In the genomic region with DNA sequence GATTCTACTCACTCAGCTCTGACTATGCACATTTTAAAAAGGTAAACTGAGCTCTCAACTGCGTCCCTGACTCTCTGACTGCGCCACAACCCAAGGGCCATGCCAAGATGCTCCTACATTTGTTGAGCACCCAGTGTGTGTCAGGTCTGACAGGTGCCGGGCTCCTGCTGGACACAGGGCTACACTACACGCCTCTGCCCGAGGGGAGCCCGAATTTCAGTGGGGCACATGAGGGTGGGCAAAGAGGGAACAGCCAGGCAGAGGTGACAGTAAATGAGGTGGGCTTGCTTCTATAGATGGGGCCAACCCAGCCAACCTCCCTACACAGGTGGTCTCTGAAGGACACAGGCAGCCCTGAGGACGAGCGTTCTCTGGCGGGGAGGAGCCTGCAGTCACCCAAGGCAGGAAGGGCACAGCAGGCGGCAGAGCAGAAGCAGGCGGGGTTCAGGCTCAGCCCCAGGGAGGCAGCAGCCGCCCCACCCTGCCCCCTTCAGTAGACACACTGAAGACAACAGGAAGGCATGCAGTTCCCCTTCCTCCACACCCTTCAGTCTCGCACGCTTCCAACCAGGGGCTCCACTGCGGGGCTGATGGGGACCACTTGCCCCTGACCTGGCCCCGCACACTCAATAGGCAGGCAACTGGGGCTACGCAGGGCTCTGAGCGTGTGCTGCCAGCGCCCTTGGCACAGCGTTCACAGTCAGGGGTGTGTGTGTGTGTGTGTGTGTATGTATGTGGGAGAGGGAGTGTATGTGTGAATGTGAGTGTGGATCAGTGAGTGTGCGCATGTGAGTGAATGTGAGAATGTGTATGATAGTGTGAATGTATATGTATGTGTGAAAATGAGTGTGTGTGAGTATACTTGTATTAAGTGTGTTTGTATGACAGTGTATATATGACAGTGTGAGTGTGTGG, we compare ENCODE assay signal across 8 cellular contexts.
DNase-seq lines count a peak whose midpoint lies in the region; ATAC-seq and TF ChIP-seq lines count a peak whose summit lies in the region.
"Had no signal": no experiment of that assay in that cellular context is flagged by ENCODE, and none has a peak within 500 bp of the region (broad histone marks: within the 10 kb centered on the region; RNA-seq: fewer than 3 reads in every experiment).

No MANE protein-coding gene starts in this region.

- H3K9me3 ChIP-seq in neuronal stem cell (replicated peaks in 1 of 2; ENCODE audit: control insufficient read depth in 2 of 2, insufficient read depth in 1 of 2, low read depth in 1 of 2, low read length in 2 of 2) (peaks cover 4 to 5% of the 10 kb centered on the region in 2 donors), upper lobe of right lung (no peaks in the 10 kb centered on the region)
- H3K9me3 ChIP-seq: sigmoid colon had no signal

- peak; percentile 52 for DNase-seq in activated CD4-positive, CD25-positive, alpha-beta regulatory T cell treated with anti-CD3 and anti-CD28 coated beads, Interleukin-2, amount 50 U/mL, for 16 hours (ENCODE audit: low read depth, low spot score)
- peak; percentile 75 for DNase-seq in activated naive CD4-positive, alpha-beta T cell treated with anti-CD3 and anti-CD28 coated beads, Interleukin-2, amount 50 U/mL, for 16 hours
- no peak for DNase-seq in neuronal stem cell (ENCODE audit: low spot score)
- DNase-seq in upper lobe of right lung = no peak
- DNase-seq in DMS153 (lab: John Stamatoyannopoulos, UW) = no peak
- DNase-seq: sigmoid colon had no signal

- H3K14ac ChIP-seq in neuronal stem cell (ENCODE audit: low read length) = no peak overlapping the region

- intact Hi-C loops in upper lobe of right lung (cut with DNase I) = no loop called here

- H3K4me1 ChIP-seq in neuronal stem cell (ENCODE audit: control insufficient read depth in 2 of 2, insufficient read depth in 1 of 2, low read depth in 1 of 2, low read length in 2 of 2) (peaks cover 0 to 8% of the 10 kb centered on the region in 2 donors), upper lobe of right lung (no peaks in the 10 kb centered on the region)
- H3K4me1 ChIP-seq: sigmoid colon had no signal

- ATAC-seq in upper lobe of right lung = peak; percentile 69
- ATAC-seq in SK-N-SH treated with all-trans-retinoic acid at 6 μM for 48 hours = no peak
- ATAC-seq in HG03095 (IDR thresholded peaks at IDR 0.05; ENCODE audit: unreplicated experiment) = no peak

- H3K27me3 ChIP-seq in neuronal stem cell (ENCODE audit: control insufficient read depth in 3 of 3, insufficient read depth in 3 of 3, low read depth in 1 of 3, low read length in 3 of 3) = no peaks in the 10 kb centered on the region
- H3K27me3 ChIP-seq in upper lobe of right lung = no peaks in the 10 kb centered on the region
- H3K27me3 ChIP-seq: sigmoid colon had no signal

- H3K4ac ChIP-seq in neuronal stem cell (ENCODE audit: low read length) = no peak overlapping the region

- peak overlapping the region; percentile 13 for H3K18ac ChIP-seq in neuronal stem cell (ENCODE audit: low read length)

- H2BK120ac ChIP-seq in neuronal stem cell (ENCODE audit: low read depth, low read length) = no peak overlapping the region

- H3K9ac ChIP-seq in neuronal stem cell (ENCODE audit: low read depth, low read length, poor library complexity) = no peak overlapping the region

- no peak for TF ChIP-seq CTCF in upper lobe of right lung (IDR thresholded peaks at IDR 0.05)

- H2BK5ac ChIP-seq in neuronal stem cell (ENCODE audit: low read length) = no peak overlapping the region

- no peak overlapping the region for H3K27ac ChIP-seq in neuronal stem cell (replicated peaks; ENCODE audit: low read length)
- H3K27ac ChIP-seq in upper lobe of right lung = no peak overlapping the region
- H3K27ac ChIP-seq: sigmoid colon had no signal

- H4K8ac ChIP-seq in neuronal stem cell (ENCODE audit: low read depth, low read length) = no peak overlapping the region

- WGBS in neuronal stem cell (ENCODE audit: extremely low coverage in 2 of 2, insufficient read length in 2 of 2, insufficient replicate concordance in 1 of 2), 2 donors = 100% methylated on average over 1 of the region's 21 CpGs; no CpG with 5 or more reads in 1 of the 2 donors

- H2BK12ac ChIP-seq in neuronal stem cell (ENCODE audit: low read length) = no peak overlapping the region

- no peak overlapping the region for H3K4me2 ChIP-seq in neuronal stem cell (ENCODE audit: insufficient read depth, low read length, poor library complexity, severe bottlenecking)

- H2AFZ ChIP-seq in neuronal stem cell (ENCODE audit: low read length) = no peak overlapping the region

- no peak overlapping the region for H3K23ac ChIP-seq in neuronal stem cell (ENCODE audit: low read depth, low read length, poor library complexity)

- H3K36me3 ChIP-seq in neuronal stem cell (replicated peaks in 1 of 2; ENCODE audit: control insufficient read depth in 2 of 2, insufficient read depth in 2 of 2, low read length in 2 of 2) (peaks cover 22 to 89% of the 10 kb centered on the region in 2 donors), upper lobe of right lung (peaks cover 35% of the 10 kb centered on the region)

- H3K79me1 ChIP-seq in neuronal stem cell (ENCODE audit: low read depth, low read length) = no peaks in the 10 kb centered on the region

- no peak overlapping the region for H2BK15ac ChIP-seq in neuronal stem cell (ENCODE audit: low read length)

- H4K91ac ChIP-seq in neuronal stem cell (ENCODE audit: low read depth, low read length, poor library complexity) = no peak overlapping the region

- H3K4me3 ChIP-seq in neuronal stem cell (ENCODE audit: low read length in 2 of 2) = no peak overlapping the region
- peak overlapping the region; percentile 10 for H3K4me3 ChIP-seq in upper lobe of right lung
- H3K4me3 ChIP-seq: sigmoid colon had no signal

- H2AK5ac ChIP-seq in neuronal stem cell (ENCODE audit: low read depth, low read length) = no peak overlapping the region

TF ChIP-seq in SK-N-SH treated with all-trans-retinoic acid at 6 μM for 48 hours, 23 proteins besides CTCF, POLR2A, EP300 and RAD21:
- TF ChIP-seq TCF4 (CRISPR knock-in tag; IDR thresholded peaks at IDR 0.05; ENCODE audit: borderline replicate concordance) = no peak
- TF ChIP-seq, protein P1, sequence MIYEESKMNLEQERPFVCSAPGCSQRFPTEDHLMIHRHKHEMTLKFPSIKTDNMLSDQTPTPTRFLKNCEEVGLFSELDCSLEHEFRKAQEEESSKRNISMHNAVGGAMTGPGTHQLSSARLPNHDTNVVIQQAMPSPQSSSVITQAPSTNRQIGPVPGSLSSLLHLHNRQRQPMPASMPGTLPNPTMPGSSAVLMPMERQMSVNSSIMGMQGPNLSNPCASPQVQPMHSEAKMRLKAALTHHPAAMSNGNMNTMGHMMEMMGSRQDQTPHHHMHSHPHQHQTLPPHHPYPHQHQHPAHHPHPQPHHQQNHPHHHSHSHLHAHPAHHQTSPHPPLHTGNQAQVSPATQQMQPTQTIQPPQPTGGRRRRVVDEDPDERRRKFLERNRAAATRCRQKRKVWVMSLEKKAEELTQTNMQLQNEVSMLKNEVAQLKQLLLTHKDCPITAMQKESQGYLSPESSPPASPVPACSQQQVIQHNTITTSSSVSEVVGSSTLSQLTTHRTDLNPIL (CRISPR knock-in tag; IDR thresholded peaks at IDR 0.05; ENCODE audit: low read depth) = no peak
- TF ChIP-seq ZNF8 (CRISPR knock-in tag; IDR thresholded peaks at IDR 0.05) = no peak
- TF ChIP-seq, protein P2, sequence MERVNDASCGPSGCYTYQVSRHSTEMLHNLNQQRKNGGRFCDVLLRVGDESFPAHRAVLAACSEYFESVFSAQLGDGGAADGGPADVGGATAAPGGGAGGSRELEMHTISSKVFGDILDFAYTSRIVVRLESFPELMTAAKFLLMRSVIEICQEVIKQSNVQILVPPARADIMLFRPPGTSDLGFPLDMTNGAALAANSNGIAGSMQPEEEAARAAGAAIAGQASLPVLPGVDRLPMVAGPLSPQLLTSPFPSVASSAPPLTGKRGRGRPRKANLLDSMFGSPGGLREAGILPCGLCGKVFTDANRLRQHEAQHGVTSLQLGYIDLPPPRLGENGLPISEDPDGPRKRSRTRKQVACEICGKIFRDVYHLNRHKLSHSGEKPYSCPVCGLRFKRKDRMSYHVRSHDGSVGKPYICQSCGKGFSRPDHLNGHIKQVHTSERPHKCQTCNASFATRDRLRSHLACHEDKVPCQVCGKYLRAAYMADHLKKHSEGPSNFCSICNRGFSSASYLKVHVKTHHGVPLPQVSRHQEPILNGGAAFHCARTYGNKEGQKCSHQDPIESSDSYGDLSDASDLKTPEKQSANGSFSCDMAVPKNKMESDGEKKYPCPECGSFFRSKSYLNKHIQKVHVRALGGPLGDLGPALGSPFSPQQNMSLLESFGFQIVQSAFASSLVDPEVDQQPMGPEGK (CRISPR knock-in tag; IDR thresholded peaks at IDR 0.05; ENCODE audit: borderline replicate concordance) = no peak
- no peak for TF ChIP-seq OSR1 (CRISPR knock-in tag; IDR thresholded peaks at IDR 0.05)

Comparison
In these comparisons a context has a peak if more than half of its experiments do, and no peak if none do; other contexts are left out.
1. DNase-seq: peak in activated CD4-positive, CD25-positive, alpha-beta regulatory T cell treated with anti-CD3 and anti-CD28 coated beads, Interleukin-2, amount 50 U/mL, for 16 hours (single experiment) and activated naive CD4-positive, alpha-beta T cell treated with anti-CD3 and anti-CD28 coated beads, Interleukin-2, amount 50 U/mL, for 16 hours (single experiment); none in neuronal stem cell (single experiment), upper lobe of right lung (single experiment) and DMS153 (single experiment).